32 cellular contexts compared by ENCODE assay signal in the genomic region with DNA sequence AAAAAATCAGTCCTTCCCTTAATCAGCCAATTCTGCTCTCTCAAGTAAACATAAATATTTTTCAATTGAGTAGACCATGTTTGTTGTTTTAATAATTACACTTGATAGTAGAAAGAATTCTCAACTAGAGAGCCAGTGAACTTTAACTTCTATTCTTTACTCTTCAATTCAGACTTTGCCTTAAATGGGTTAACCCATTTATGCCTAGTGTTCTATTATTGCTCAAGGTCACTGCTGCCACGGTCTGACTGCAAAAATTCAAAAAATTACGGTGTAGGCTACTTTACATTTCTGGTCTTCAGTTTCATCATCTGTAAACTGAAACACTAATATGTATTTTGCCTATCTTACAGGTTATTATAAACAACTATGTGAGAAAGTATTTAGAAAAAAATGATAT.
"Had no signal": no experiment of that assay in that cellular context is flagged by ENCODE, and none has a peak within 500 bp of the region (broad histone marks: within the 10 kb centered on the region; RNA-seq: fewer than 3 reads in every experiment).

No MANE protein-coding gene starts in this region.

- ATAC-seq: activated CD4-positive, CD25-positive, alpha-beta regulatory T cell treated with anti-CD3 and anti-CD28 coated beads, Interleukin-2, amount 50 U/mL, for 24 hours; activated CD8-positive, alpha-beta T cell treated with anti-CD3 and anti-CD28 coated beads for 36 hours; activated T-cell treated with anti-CD3 and anti-CD28 coated beads, Interleukin-2, amount 50 U/mL, for 4 hours; activated T-helper 17 cell treated with anti-CD3 and anti-CD28 coated beads, Interleukin-2, amount 50 U/mL, for 72 hours; esophagus mucosa; T-helper 17 cell had no signal

- DNase-seq: activated B cell treated with CpG ODN at 0.5 μM for 24 hours; activated CD4-positive, alpha-beta T cell treated with anti-CD3 and anti-CD28 coated beads for 48 hours; activated CD4-positive, alpha-beta T cell treated with anti-CD3 and anti-CD28 coated beads, Interleukin-2, amount 50 U/mL, for 1 hour; activated CD4-positive, alpha-beta T cell treated with anti-CD3 and anti-CD28 coated beads, Interleukin-2, amount 50 U/mL, for 48 hours; activated CD8-positive, alpha-beta memory T cell treated with anti-CD3 and anti-CD28 coated beads for 24 hours; activated CD8-positive, alpha-beta T cell treated with anti-CD3 and anti-CD28 coated beads for 36 hours; activated effector memory CD4-positive, alpha-beta T cell treated with Interleukin-2 at 50 U/mL for 16 hours; activated gamma-delta T cell treated with Interleukin-2 at 50 U/mL for 16 hours; activated naive CD4-positive, alpha-beta T cell treated with anti-CD3 and anti-CD28 coated beads, Interleukin-2, amount 50 U/mL, for 16 hours; activated naive CD4-positive, alpha-beta T cell treated with Interleukin-2 at 50 U/mL for 16 hours; activated T-cell treated with anti-CD3 and anti-CD28 coated beads, Interleukin-2, amount 50 U/mL, for 4 hours; amniotic stem cell; anterior cingulate cortex; brain microvascular endothelial cell; dorsolateral prefrontal cortex; effector memory CD4-positive, alpha-beta T cell; endodermal cell; foreskin fibroblast; T-helper 1 cell; T-helper 17 cell; T1000; WERI-Rb-1 had no signal

- H3K27ac ChIP-seq: brain microvascular endothelial cell, coronary artery, dorsolateral prefrontal cortex, WERI-Rb-1 had no signal

- H3K4me1 Mint-ChIP-seq: activated B cell treated with CpG ODN at 0.5 μM for 24 hours; activated T-helper 17 cell treated with anti-CD3 and anti-CD28 coated beads, Interleukin-2, amount 50 U/mL, for 72 hours had no signal

- H3K27ac Mint-ChIP-seq: activated B cell treated with CpG ODN at 0.5 μM for 24 hours; activated CD8-positive, alpha-beta T cell treated with anti-CD3 and anti-CD28 coated beads for 36 hours; activated naive CD8-positive, alpha-beta T cell; activated T-helper 17 cell treated with anti-CD3 and anti-CD28 coated beads, Interleukin-2, amount 50 U/mL, for 72 hours; dendritic cell treated with granulocyte-macrophage colony-stimulating factor and Interleukin-4, amounts not matched to agents 40 ng/mL and 50 ng/mL, for 4 days; endodermal cell; T-helper 17 cell; T-helper 2 cell treated with Interferon-gamma antibody and Interleukin-4, amounts not matched to agents 5 μg/mL and 100 μg/mL, for 36 hours had no signal

- H3K4me3 ChIP-seq: coronary artery, dorsolateral prefrontal cortex had no signal

- H3K9me3 Mint-ChIP-seq: activated B cell treated with CpG ODN at 0.5 μM for 24 hours; activated CD8-positive, alpha-beta T cell treated with anti-CD3 and anti-CD28 coated beads for 36 hours; activated T-cell treated with anti-CD3 and anti-CD28 coated beads, Interleukin-2, amount 50 U/mL, for 4 hours; activated T-helper 17 cell treated with anti-CD3 and anti-CD28 coated beads, Interleukin-2, amount 50 U/mL, for 72 hours; central memory CD8-positive, alpha-beta T cell; dendritic cell treated with granulocyte-macrophage colony-stimulating factor and Interleukin-4, amounts not matched to agents 40 ng/mL and 50 ng/mL, for 4 days had no signal

- H3K27me3 Mint-ChIP-seq: activated B cell treated with CpG ODN at 0.5 μM for 24 hours; activated CD8-positive, alpha-beta T cell treated with anti-CD3 and anti-CD28 coated beads for 36 hours; activated naive CD8-positive, alpha-beta T cell; activated T-helper 17 cell treated with anti-CD3 and anti-CD28 coated beads, Interleukin-2, amount 50 U/mL, for 72 hours; central memory CD8-positive, alpha-beta T cell; dendritic cell treated with granulocyte-macrophage colony-stimulating factor and Interleukin-4, amounts not matched to agents 40 ng/mL and 50 ng/mL, for 4 days; T-helper 17 cell had no signal

- FAIRE-seq: astrocyte, bronchial epithelial cell had no signal

- H3K4me3 Mint-ChIP-seq: activated B cell treated with CpG ODN at 0.5 μM for 24 hours; activated CD8-positive, alpha-beta T cell treated with anti-CD3 and anti-CD28 coated beads for 36 hours; activated naive CD8-positive, alpha-beta T cell; activated T-cell treated with anti-CD3 and anti-CD28 coated beads, Interleukin-2, amount 50 U/mL, for 4 hours; activated T-helper 17 cell treated with anti-CD3 and anti-CD28 coated beads, Interleukin-2, amount 50 U/mL, for 72 hours; central memory CD8-positive, alpha-beta T cell; dendritic cell treated with granulocyte-macrophage colony-stimulating factor and Interleukin-4, amounts not matched to agents 40 ng/mL and 50 ng/mL, for 4 days; endodermal cell; T-helper 17 cell; T-helper 2 cell treated with Interferon-gamma antibody and Interleukin-4, amounts not matched to agents 5 μg/mL and 100 μg/mL, for 36 hours had no signal

- H3K27me3 ChIP-seq: brain microvascular endothelial cell, dorsolateral prefrontal cortex had no signal
